Comparison of ENCODE assay signal across 20 cellular contexts in the genomic region with DNA sequence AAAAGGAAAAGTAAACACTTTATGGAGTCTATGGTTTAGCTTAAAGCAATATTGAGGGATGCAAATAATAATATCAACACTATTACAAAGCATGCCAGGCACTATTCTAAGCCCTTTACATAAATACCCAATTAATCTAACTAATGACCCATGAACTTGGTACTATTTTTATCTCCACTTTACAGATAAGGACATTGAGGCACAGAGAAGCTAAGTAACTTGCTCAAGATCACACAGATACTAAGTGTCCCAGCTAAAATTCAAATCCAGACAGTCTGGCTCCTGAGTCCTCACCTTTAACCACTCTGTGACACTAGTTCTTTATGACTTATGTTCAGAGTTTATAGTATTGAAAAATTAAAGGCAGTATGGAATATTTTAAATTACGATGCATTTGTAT.
"Had no signal": no experiment of that assay in that cellular context is flagged by ENCODE, and none has a peak within 500 bp of the region (broad histone marks: within the 10 kb centered on the region; RNA-seq: fewer than 3 reads in every experiment).

No MANE protein-coding gene starts in this region.

- H3K27ac ChIP-seq: body of pancreas, cardiac muscle cell, foreskin keratinocyte, VCaP had no signal

- H3K4me1 ChIP-seq: foreskin keratinocyte had no signal

- DNase-seq: activated effector memory CD4-positive, alpha-beta T cell treated with anti-CD3 and anti-CD28 coated beads, Interleukin-2, amount 50 U/mL, for 16 hours; activated naive CD4-positive, alpha-beta T cell treated with anti-CD3 and anti-CD28 coated beads, Interleukin-2, amount 50 U/mL, for 16 hours; activated T-cell treated with anti-CD3 and anti-CD28 coated beads, Interleukin-2, amount 50 U/mL, for 48 hours; anterior cingulate cortex; body of pancreas; effector CD8-positive, alpha-beta T cell; foreskin keratinocyte; kidney; retina; stimulated activated CD4-positive, alpha-beta T cell treated with anti-CD3 and anti-CD28 coated beads, Interleukin-4, amount 100 ng/mL, for 24 hours; stimulated activated naive CD8-positive, alpha-beta T cell treated with anti-CD3 and anti-CD28 coated beads, Interleukin-15, Interleukin-2, amounts not matched to agents 100 U/mL and 50 U/mL, for 24 hours; upper lobe of left lung had no signal

- H3K27ac Mint-ChIP-seq: dendritic cell treated with granulocyte-macrophage colony-stimulating factor and Interleukin-4, amounts not matched to agents 40 ng/mL and 50 ng/mL, for 4 days; mesothelial cell of epicardium; progenitor cell of endocrine pancreas; T-helper 2 cell treated with Interferon-gamma antibody and Interleukin-4, amounts not matched to agents 5 μg/mL and 100 μg/mL, for 36 hours had no signal

- H3K4me3 Mint-ChIP-seq: dendritic cell treated with granulocyte-macrophage colony-stimulating factor and Interleukin-4, amounts not matched to agents 40 ng/mL and 50 ng/mL, for 4 days; mesothelial cell of epicardium; T-helper 2 cell treated with Interferon-gamma antibody and Interleukin-4, amounts not matched to agents 5 μg/mL and 100 μg/mL, for 36 hours had no signal

- H3K9me3 ChIP-seq: body of pancreas, upper lobe of left lung had no signal

- H3K27me3 ChIP-seq: body of pancreas, cardiac muscle cell, foreskin keratinocyte, upper lobe of left lung had no signal

- H3K27me3 Mint-ChIP-seq: dendritic cell treated with granulocyte-macrophage colony-stimulating factor and Interleukin-4, amounts not matched to agents 40 ng/mL and 50 ng/mL, for 4 days; natural killer cell treated with Interleukin-12 subunit alpha and Interleukin-12 subunit beta and Interleukin-15 and Interleukin-18, amount 100 ng/mL, for 72 hours; progenitor cell of endocrine pancreas had no signal

- H3K9me3 Mint-ChIP-seq: dendritic cell treated with granulocyte-macrophage colony-stimulating factor and Interleukin-4, amounts not matched to agents 40 ng/mL and 50 ng/mL, for 4 days; mesothelial cell of epicardium; natural killer cell treated with Interleukin-12 subunit alpha and Interleukin-12 subunit beta and Interleukin-15 and Interleukin-18, amount 100 ng/mL, for 72 hours; T-helper 2 cell treated with Interferon-gamma antibody and Interleukin-4, amounts not matched to agents 5 μg/mL and 100 μg/mL, for 36 hours had no signal

- ATAC-seq: body of pancreas; foreskin keratinocyte; natural killer cell treated with Interleukin-12 subunit alpha and Interleukin-12 subunit beta and Interleukin-15 and Interleukin-18, amount 100 ng/mL, for 72 hours; stimulated activated naive CD8-positive, alpha-beta T cell treated with anti-CD3 and anti-CD28 coated beads, Interleukin-15, Interleukin-2, amounts not matched to agents 100 U/mL and 50 U/mL, for 24 hours had no signal

- H3K4me3 ChIP-seq: body of pancreas, cardiac muscle cell, lung, upper lobe of left lung had no signal
